Comparison of ENCODE assay signal across 32 cellular contexts in genomic region chr1:185435696-185436379, GRCh38.
"Had no signal": no experiment of that assay in that cellular context is flagged by ENCODE, and none has a peak within 500 bp of the region (broad histone marks: within the 10 kb centered on the region; RNA-seq: fewer than 3 reads in every experiment).

No MANE protein-coding gene starts in this region.

- H3K27me3 ChIP-seq: body of pancreas, heart left ventricle, left lung, ovary, uterus had no signal

- H3K27ac Mint-ChIP-seq: activated B cell treated with CpG ODN at 0.5 μM for 24 hours; activated CD4-positive, alpha-beta T cell treated with anti-CD3 and anti-CD28 coated beads for 36 hours; activated CD8-positive, alpha-beta memory T cell treated with anti-CD3 and anti-CD28 coated beads, Interleukin-2, amount 10 ng/mL, durations not matched to agents 7 days and 5 days; activated CD8-positive, alpha-beta T cell treated with anti-CD3 and anti-CD28 coated beads, Interleukin-2, amount 10 ng/mL, durations not matched to agents 7 days and 5 days; activated naive CD8-positive, alpha-beta T cell; nephron; stimulated activated effector memory CD8-positive, alpha-beta T cell treated with anti-CD3 and anti-CD28 coated beads, Interleukin-12 subunit alpha, Interleukin-12 subunit beta, amount 100 ng/mL, for 72 hours; stimulated activated naive CD8-positive, alpha-beta T cell treated with anti-CD3 and anti-CD28 coated beads, Interleukin-15, Interleukin-2, amounts not matched to agents 100 ng/mL and 50 ng/mL, for 24 hours; T-helper 2 cell treated with Interferon-gamma antibody and Interleukin-4, amounts not matched to agents 5 μg/mL and 100 μg/mL, for 36 hours; type B pancreatic cell had no signal

- ATAC-seq: activated CD4-positive, alpha-beta T cell treated with anti-CD3 and anti-CD28 coated beads for 36 hours; activated CD8-positive, alpha-beta memory T cell treated with anti-CD3 and anti-CD28 coated beads, Interleukin-2, amount 10 ng/mL, durations not matched to agents 7 days and 5 days; activated CD8-positive, alpha-beta T cell treated with anti-CD3 and anti-CD28 coated beads, Interleukin-2, amount 10 ng/mL, durations not matched to agents 7 days and 5 days; body of pancreas; esophagus mucosa; heart left ventricle; left lung; lower lobe of right lung; sciatic nerve; stimulated activated effector memory CD8-positive, alpha-beta T cell treated with anti-CD3 and anti-CD28 coated beads, Interleukin-12 subunit alpha, Interleukin-12 subunit beta, amount 100 ng/mL, for 72 hours had no signal

- H3K36me3 Mint-ChIP-seq: stimulated activated effector memory CD8-positive, alpha-beta T cell treated with anti-CD3 and anti-CD28 coated beads, Interleukin-12 subunit alpha, Interleukin-12 subunit beta, amount 100 ng/mL, for 72 hours; type B pancreatic cell had no signal

- H3K4me1 ChIP-seq: prostate gland, uterus had no signal

- H3K4me3 Mint-ChIP-seq: activated B cell treated with CpG ODN at 0.5 μM for 24 hours; activated CD4-positive, alpha-beta T cell treated with anti-CD3 and anti-CD28 coated beads for 36 hours; activated CD8-positive, alpha-beta memory T cell treated with anti-CD3 and anti-CD28 coated beads, Interleukin-2, amount 10 ng/mL, durations not matched to agents 7 days and 5 days; activated CD8-positive, alpha-beta T cell treated with anti-CD3 and anti-CD28 coated beads, Interleukin-2, amount 10 ng/mL, durations not matched to agents 7 days and 5 days; activated naive CD8-positive, alpha-beta T cell; nephron; stimulated activated effector memory CD8-positive, alpha-beta T cell treated with anti-CD3 and anti-CD28 coated beads, Interleukin-12 subunit alpha, Interleukin-12 subunit beta, amount 100 ng/mL, for 72 hours; stimulated activated naive CD8-positive, alpha-beta T cell treated with anti-CD3 and anti-CD28 coated beads, Interleukin-15, Interleukin-2, amounts not matched to agents 100 ng/mL and 50 ng/mL, for 24 hours; T-helper 2 cell treated with Interferon-gamma antibody and Interleukin-4, amounts not matched to agents 5 μg/mL and 100 μg/mL, for 36 hours; type B pancreatic cell had no signal

- H3K36me3 ChIP-seq: heart left ventricle, left lung, lower lobe of right lung, ovary, prostate gland, thoracic aorta, uterus had no signal

- H3K27ac ChIP-seq: body of pancreas, coronary artery, dorsolateral prefrontal cortex, heart left ventricle, left lung, lower lobe of right lung, ovary, prostate gland, skin epidermis, thoracic aorta, uterus had no signal

- H3K4me3 ChIP-seq: body of pancreas, coronary artery, dorsolateral prefrontal cortex, heart left ventricle, left lung, lower lobe of right lung, ovary, prostate gland, skin epidermis, thoracic aorta, uterus had no signal

- H3K9me3 ChIP-seq: body of pancreas, left lung, lower lobe of right lung, ovary, prostate gland, thoracic aorta, uterus had no signal

- DNase-seq: activated B cell treated with CpG ODN at 0.5 μM for 24 hours; activated CD4-positive, alpha-beta T cell treated with anti-CD3 and anti-CD28 coated beads for 36 hours; activated CD8-positive, alpha-beta memory T cell treated with anti-CD3 and anti-CD28 coated beads, Interleukin-2, amount 10 ng/mL, durations not matched to agents 7 days and 5 days; activated CD8-positive, alpha-beta T cell treated with anti-CD3 and anti-CD28 coated beads, Interleukin-2, amount 10 ng/mL, durations not matched to agents 7 days and 5 days; activated naive CD4-positive, alpha-beta T cell treated with Interleukin-2 at 50 U/mL for 16 hours; activated T-cell treated with anti-CD3 and anti-CD28 coated beads, Interleukin-2, amount 50 U/mL, for 48 hours; anterior cingulate cortex; body of pancreas; cerebellar nuclear complex; dorsolateral prefrontal cortex; effector memory CD4-positive, alpha-beta T cell; foreskin fibroblast; heart left ventricle; lower lobe of right lung; mesenchymal stem cell; ovary; retina; stimulated activated CD4-positive, alpha-beta T cell treated with anti-CD3 and anti-CD28 coated beads, Interleukin-4, amount 100 ng/mL, for 24 hours; uterus had no signal

- H3K9me3 Mint-ChIP-seq: activated B cell treated with CpG ODN at 0.5 μM for 24 hours; nephron; stimulated activated effector memory CD8-positive, alpha-beta T cell treated with anti-CD3 and anti-CD28 coated beads, Interleukin-12 subunit alpha, Interleukin-12 subunit beta, amount 100 ng/mL, for 72 hours; stimulated activated naive CD8-positive, alpha-beta T cell treated with anti-CD3 and anti-CD28 coated beads, Interleukin-15, Interleukin-2, amounts not matched to agents 100 ng/mL and 50 ng/mL, for 24 hours had no signal

- H3K27me3 Mint-ChIP-seq: activated B cell treated with CpG ODN at 0.5 μM for 24 hours; activated CD4-positive, alpha-beta T cell treated with anti-CD3 and anti-CD28 coated beads for 36 hours; activated CD8-positive, alpha-beta memory T cell treated with anti-CD3 and anti-CD28 coated beads, Interleukin-2, amount 10 ng/mL, durations not matched to agents 7 days and 5 days; activated naive CD8-positive, alpha-beta T cell; stimulated activated naive CD8-positive, alpha-beta T cell treated with anti-CD3 and anti-CD28 coated beads, Interleukin-15, Interleukin-2, amounts not matched to agents 100 ng/mL and 50 ng/mL, for 24 hours; type B pancreatic cell had no signal
